ENCODE assay signal across 28 cellular contexts in the genomic region with DNA sequence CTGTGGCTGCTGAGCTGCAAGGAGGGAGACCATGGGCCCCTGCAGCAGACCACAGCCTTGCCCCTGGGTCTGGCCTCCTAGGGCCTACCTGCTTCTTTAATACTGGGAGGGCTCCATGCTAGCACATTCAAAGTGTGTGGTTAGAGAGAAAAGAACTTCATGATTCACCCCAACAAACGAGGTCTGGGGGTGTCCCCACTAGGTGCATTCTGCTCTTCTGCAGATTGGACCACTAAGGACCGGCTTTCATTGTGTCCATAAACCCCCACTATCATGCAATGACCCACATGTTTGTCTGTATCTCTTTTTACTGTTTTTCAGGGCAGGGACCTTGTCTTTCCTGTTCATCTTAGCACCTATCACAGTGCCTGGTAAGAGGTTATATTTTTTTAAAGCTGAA.
"Had no signal": no experiment of that assay in that cellular context is flagged by ENCODE, and none has a peak within 500 bp of the region (broad histone marks: within the 10 kb centered on the region; RNA-seq: fewer than 3 reads in every experiment).

No MANE protein-coding gene starts in this region.

- H3K27me3 Mint-ChIP-seq: activated CD4-positive, alpha-beta T cell treated with anti-CD3 and anti-CD28 coated beads, Interleukin-2, amount 10 ng/mL, durations not matched to agents 7 days and 5 days; central memory CD8-positive, alpha-beta T cell had no signal

- H3K9me3 Mint-ChIP-seq: activated CD4-positive, alpha-beta memory T cell treated with anti-CD3 and anti-CD28 coated beads, Interleukin-2, amount 10 ng/mL, durations not matched to agents 7 days and 5 days; activated CD4-positive, alpha-beta T cell treated with anti-CD3 and anti-CD28 coated beads, Interleukin-2, amount 10 ng/mL, durations not matched to agents 7 days and 5 days; activated naive CD4-positive, alpha-beta T cell treated with anti-CD3 and anti-CD28 coated beads, Interleukin-2, amount 50 U/mL, for 24 hours; activated T-cell treated with anti-CD3 and anti-CD28 coated beads, Interleukin-2, amount 50 U/mL, for 24 hours; activated T-helper 2 cell treated with anti-CD3 and anti-CD28 coated beads, Interferon-gamma antibody, Interleukin-2, Interleukin-4, amounts not matched to agents 10 μg/mL and 5 μg/mL and 100 μg/mL, durations not matched to agents 14 hours and 24 hours and 36 hours; brain; central memory CD8-positive, alpha-beta T cell; T-helper 1 cell treated with Interleukin-12 subunit alpha and Interleukin-12 subunit beta and Interleukin-4 antibody, amounts not matched to agents 30 μg/mL and 1 μg/mL, for 36 hours; WTC11 had no signal

- H3K27ac Mint-ChIP-seq: activated CD4-positive, alpha-beta memory T cell treated with anti-CD3 and anti-CD28 coated beads, Interleukin-2, amount 10 ng/mL, durations not matched to agents 7 days and 5 days; activated CD4-positive, alpha-beta T cell treated with anti-CD3 and anti-CD28 coated beads, Interleukin-2, amount 10 ng/mL, durations not matched to agents 7 days and 5 days; activated naive CD4-positive, alpha-beta T cell treated with anti-CD3 and anti-CD28 coated beads, Interleukin-2, amount 50 U/mL, for 24 hours; activated T-cell treated with anti-CD3 and anti-CD28 coated beads, Interleukin-2, amount 50 U/mL, for 24 hours; activated T-helper 2 cell treated with anti-CD3 and anti-CD28 coated beads, Interferon-gamma antibody, Interleukin-2, Interleukin-4, amounts not matched to agents 10 μg/mL and 5 μg/mL and 100 μg/mL, durations not matched to agents 14 hours and 24 hours and 36 hours; brain; T-helper 1 cell treated with Interleukin-12 subunit alpha and Interleukin-12 subunit beta and Interleukin-4 antibody, amounts not matched to agents 30 μg/mL and 1 μg/mL, for 36 hours; WTC11 had no signal

- H3K4me3 Mint-ChIP-seq: activated CD4-positive, alpha-beta memory T cell treated with anti-CD3 and anti-CD28 coated beads, Interleukin-2, amount 10 ng/mL, durations not matched to agents 7 days and 5 days; activated CD4-positive, alpha-beta T cell treated with anti-CD3 and anti-CD28 coated beads, Interleukin-2, amount 10 ng/mL, durations not matched to agents 7 days and 5 days; activated naive CD4-positive, alpha-beta T cell treated with anti-CD3 and anti-CD28 coated beads, Interleukin-2, amount 50 U/mL, for 24 hours; activated T-cell treated with anti-CD3 and anti-CD28 coated beads, Interleukin-2, amount 50 U/mL, for 24 hours; brain; central memory CD8-positive, alpha-beta T cell; T-helper 1 cell treated with Interleukin-12 subunit alpha and Interleukin-12 subunit beta and Interleukin-4 antibody, amounts not matched to agents 30 μg/mL and 1 μg/mL, for 36 hours; WTC11 had no signal

- DNase-seq: activated CD4-positive, alpha-beta memory T cell treated with anti-CD3 and anti-CD28 coated beads, Interleukin-2, amount 10 ng/mL, durations not matched to agents 7 days and 5 days; activated CD4-positive, alpha-beta T cell treated with anti-CD3 and anti-CD28 coated beads, Interleukin-2, amount 10 ng/mL, durations not matched to agents 7 days and 5 days; activated CD4-positive, CD25-positive, alpha-beta regulatory T cell treated with anti-CD3 and anti-CD28 coated beads, Interleukin-2, amount 50 U/mL, for 72 hours; activated CD8-positive, alpha-beta memory T cell treated with anti-CD3 and anti-CD28 coated beads, Interleukin-2, amount 50 U/mL, for 48 hours; activated gamma-delta T cell treated with Interleukin-2 at 50 U/mL for 16 hours; activated T-cell treated with anti-CD3 and anti-CD28 coated beads, Interleukin-2, amount 50 U/mL, for 24 hours; amygdala; MG63; NCI-H1105; NCI-H1436; NCI-H1694 treated with DMSO at 0.1 percent for 48 hours; NCI-H2029 treated with DMSO at 0.1 percent for 48 hours; NCI-H345; NCI-H510A treated with DMSO at 0.1 percent for 48 hours; NCI-H69; NK-92 treated with Interleukin-12 subunit alpha and Interleukin-12 subunit beta, amount 100 ng/mL, for 24 hours; Peyer's patch; SHP77; SW 1271; T-helper 9 cell had no signal

- ATAC-seq: HepG2, SK-N-SH treated with all-trans-retinoic acid at 6 μM for 48 hours, WTC11 had no signal

- H3K36me3 Mint-ChIP-seq: activated naive CD4-positive, alpha-beta T cell treated with anti-CD3 and anti-CD28 coated beads, Interleukin-2, amount 50 U/mL, for 24 hours; brain; WTC11 had no signal

- H3K4me1 Mint-ChIP-seq: activated CD4-positive, alpha-beta memory T cell treated with anti-CD3 and anti-CD28 coated beads, Interleukin-2, amount 10 ng/mL, durations not matched to agents 7 days and 5 days; activated CD4-positive, alpha-beta T cell treated with anti-CD3 and anti-CD28 coated beads, Interleukin-2, amount 10 ng/mL, durations not matched to agents 7 days and 5 days; activated naive CD4-positive, alpha-beta T cell treated with anti-CD3 and anti-CD28 coated beads, Interleukin-2, amount 50 U/mL, for 24 hours had no signal
